Comparison of ENCODE assay signal across 9 cellular contexts in genomic region chrX:154804564-154804956, GRCh38. TPM values are rescaled to one million over a fixed set of nuclear protein-coding genes. Genes with fewer than 3 reads are reported as not detected.
DNase-seq lines count a peak whose midpoint lies in the region.
"Had no signal": no experiment of that assay in that cellular context is flagged by ENCODE, and none has a peak within 500 bp of the region (broad histone marks: within the 10 kb centered on the region; RNA-seq: fewer than 3 reads in every experiment).

No MANE protein-coding gene starts in this region.

- peaks cover 0 to 9% (median 0%) of the 10 kb centered on the region in 5 donors for H3K9me3 ChIP-seq in subcutaneous abdominal adipose tissue (ENCODE audit: control insufficient read depth in 5 of 5, low read length in 5 of 5)

- DNase-seq in DMS53 (lab: John Stamatoyannopoulos, UW) (peak; percentile 32), DMS53 treated with DMSO at 0.1 percent for 48 hours (lab: John Stamatoyannopoulos, UW; ENCODE audit: unreplicated experiment) (no peak), immature natural killer cell (no peak), AG08395 (ENCODE audit: low spot score) (no peak), NCI-H2107 (lab: John Stamatoyannopoulos, UW) (no peak), posterior cingulate gyrus (no peak)
- no peak for DNase-seq in activated naive CD8-positive, alpha-beta T cell treated with anti-CD3 and anti-CD28 coated beads for 36 hours

- peak overlapping the region; percentile 17 to 79 (median 62) for H3K9ac ChIP-seq in subcutaneous abdominal adipose tissue (ENCODE audit: low read length in 5 of 5)

- H3K4me3 Mint-ChIP-seq in activated naive CD8-positive, alpha-beta T cell treated with anti-CD3 and anti-CD28 coated beads for 36 hours: peak overlapping the region; percentile 67
- peak overlapping the region; percentile 77 to 90 (median 82) for H3K4me3 Mint-ChIP-seq in immature natural killer cell

- H3K4me1 ChIP-seq in subcutaneous abdominal adipose tissue (ENCODE audit: control insufficient read depth in 5 of 5, insufficient read depth in 5 of 5, low read length in 5 of 5): peaks cover 0 to 27% (median 22%) of the 10 kb centered on the region in 5 donors

- intact Hi-C loops in posterior cingulate gyrus (cut with DNase I): no loop called here

- H3K4me3 ChIP-seq in subcutaneous abdominal adipose tissue (ENCODE audit: low read depth in 1 of 5, low read length in 5 of 5): peak overlapping the region; percentile 65 to 72 (median 70)

- peaks cover 40% of the 10 kb centered on the region for H3K4me1 Mint-ChIP-seq in activated naive CD8-positive, alpha-beta T cell treated with anti-CD3 and anti-CD28 coated beads for 36 hours
- peaks cover 25 to 31% of the 10 kb centered on the region in 2 donors for H3K4me1 Mint-ChIP-seq in immature natural killer cell

- H3K36me3 ChIP-seq in subcutaneous abdominal adipose tissue (ENCODE audit: control insufficient read depth in 5 of 5, insufficient read depth in 5 of 5, low read length in 5 of 5): no peaks in the 10 kb centered on the region

- H3K27ac Mint-ChIP-seq in activated naive CD8-positive, alpha-beta T cell treated with anti-CD3 and anti-CD28 coated beads for 36 hours: no peak overlapping the region
- peak overlapping the region in 3 of 6 donors; percentile 20 to 48 (median 32) for H3K27ac Mint-ChIP-seq in immature natural killer cell

- peaks cover 0 to 3% (median 0%) of the 10 kb centered on the region in 5 donors for H3K27me3 ChIP-seq in subcutaneous abdominal adipose tissue (ENCODE audit: control insufficient read depth in 5 of 5, insufficient read depth in 4 of 5, low read length in 5 of 5)

- H3K27ac ChIP-seq in subcutaneous abdominal adipose tissue (ENCODE audit: low read depth, low read length): peak overlapping the region; percentile 69

- H3K36me3 Mint-ChIP-seq in activated naive CD8-positive, alpha-beta T cell treated with anti-CD3 and anti-CD28 coated beads for 36 hours: no peaks in the 10 kb centered on the region
- H3K36me3 Mint-ChIP-seq in immature natural killer cell: no peaks in the 10 kb centered on the region

- peaks cover 3% of the 10 kb centered on the region for H3K27me3 Mint-ChIP-seq in activated naive CD8-positive, alpha-beta T cell treated with anti-CD3 and anti-CD28 coated beads for 36 hours
- H3K27me3 Mint-ChIP-seq in immature natural killer cell (ENCODE audit: low read depth in 3 of 3): peaks cover 0 to 5% (median 2%) of the 10 kb centered on the region in 3 donors

- H3K9me3 Mint-ChIP-seq in activated naive CD8-positive, alpha-beta T cell treated with anti-CD3 and anti-CD28 coated beads for 36 hours: peaks cover 2% of the 10 kb centered on the region
- H3K9me3 Mint-ChIP-seq in immature natural killer cell: no peaks in the 10 kb centered on the region

RNA-seq across cellular contexts. Expression of gene MPP1, which starts 0.7 kb away (rescaled TPM):
- total RNA-seq in activated naive CD8-positive, alpha-beta T cell treated with anti-CD3 and anti-CD28 coated beads for 36 hours: 10 to 100 TPM; 16.2 to 17.9 TPM
- polyA plus RNA-seq in immature natural killer cell: 10 to 100 TPM; 18.0 to 37.5 (median 23.2) TPM

RNA-seq across cellular contexts. Expression of gene SMIM9, which starts 29.9 kb away (rescaled TPM):
- not detected for total RNA-seq in activated naive CD8-positive, alpha-beta T cell treated with anti-CD3 and anti-CD28 coated beads for 36 hours
- polyA plus RNA-seq in immature natural killer cell: not detected
- total RNA-seq: SK-MEL-5 had no signal

RNA-seq across cellular contexts. Expression of gene DKC1, which starts 41.9 kb away (rescaled TPM):
- 100 to 1,000 TPM; 181 to 190 TPM for total RNA-seq in activated naive CD8-positive, alpha-beta T cell treated with anti-CD3 and anti-CD28 coated beads for 36 hours
- polyA plus RNA-seq in immature natural killer cell: 10 to 100 TPM; 21.1 to 35.5 (median 32.3) TPM

RNA-seq across cellular contexts. Expression of gene GAB3, which starts 53.7 kb away (rescaled TPM):
- 1 to 10 TPM; 2.5 to 3.4 TPM for total RNA-seq in activated naive CD8-positive, alpha-beta T cell treated with anti-CD3 and anti-CD28 coated beads for 36 hours
- polyA plus RNA-seq in immature natural killer cell: 10 to 100 TPM in 2 of 3 donors, 1 to 10 TPM in 1; 9.3 to 23.6 (median 15.6) TPM
